Comparison of ENCODE assay signal across 1 cellular context in the genomic region with DNA sequence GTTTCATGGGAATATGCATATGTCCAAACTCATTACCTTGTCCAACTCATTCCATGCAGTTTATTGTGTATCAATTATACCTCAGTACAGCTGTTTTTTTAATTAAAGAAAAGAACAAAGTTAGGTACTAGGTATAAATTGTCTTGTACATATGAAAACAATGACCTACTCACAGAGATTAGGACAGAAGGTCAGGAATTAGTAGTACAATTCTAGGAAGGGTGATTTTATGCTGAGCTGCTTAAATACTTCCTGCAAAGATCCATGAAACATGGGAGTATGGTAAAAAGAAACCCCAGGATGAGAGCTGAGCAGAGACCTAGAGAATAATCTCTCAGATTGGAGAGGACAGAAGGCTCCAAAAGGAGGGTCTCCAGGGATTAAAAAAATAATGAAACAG.
TF ChIP-seq lines count a peak whose summit lies in the region.

No MANE protein-coding gene starts in this region.

TF ChIP-seq in liver, 16 proteins besides CTCF, POLR2A, EP300 and RAD21 (continued from another document):
- TF ChIP-seq ZBTB33 (IDR thresholded peaks at IDR 0.05) (no peak), NR2F2 (IDR thresholded peaks at IDR 0.05) (peak; percentile 47), JUND (IDR thresholded peaks at IDR 0.05) (no peak), YY1 (IDR thresholded peaks at IDR 0.05) (no peak), TAF1 (conservative IDR thresholded peaks at IDR 0.05) (no peak)
